Comparison of ENCODE assay signal across 1 cellular context in the genomic region with DNA sequence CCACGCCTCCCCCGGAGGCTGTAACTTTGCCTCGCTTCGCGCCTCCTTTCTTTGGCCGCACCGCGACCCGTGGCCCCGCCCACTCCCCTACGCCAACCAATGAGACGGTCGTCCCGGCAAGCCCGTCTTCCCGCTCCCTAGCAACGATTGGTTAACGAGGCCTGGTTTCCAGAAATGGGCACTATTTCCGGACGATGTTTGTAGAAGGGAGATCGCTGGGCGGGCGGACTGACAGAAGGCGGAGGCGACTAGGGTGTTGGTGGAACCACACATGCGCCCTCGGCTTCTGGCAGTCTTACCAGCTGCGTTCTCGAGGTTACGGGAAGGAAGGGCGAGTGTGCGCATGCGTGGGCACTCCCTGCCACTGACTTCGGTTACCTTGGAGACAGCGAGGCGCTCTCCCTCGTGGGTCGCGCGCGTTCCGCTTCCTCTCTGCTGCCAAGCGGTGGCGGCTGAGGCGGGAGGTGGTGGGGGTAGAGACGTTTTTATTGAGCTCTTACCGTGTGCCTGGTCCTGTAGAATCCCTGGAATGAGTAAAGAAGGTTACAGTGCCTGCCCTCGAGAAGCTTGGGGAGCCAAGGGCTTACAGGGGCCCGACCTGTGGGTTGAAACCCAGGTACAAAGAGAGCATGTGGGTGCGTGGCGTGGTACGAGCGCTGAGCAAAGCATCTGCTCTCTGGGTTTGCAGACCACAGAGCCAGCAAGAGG.
A peak's percentile ranks its signal among the peaks of the same experiment; 100 is the strongest.
TF ChIP-seq lines count a peak whose summit lies in the region.

No MANE protein-coding gene starts in this region.

TF ChIP-seq in A549, 52 proteins besides CTCF, POLR2A, EP300 and RAD21 (continued from another document):
- TF ChIP-seq, protein P1, sequence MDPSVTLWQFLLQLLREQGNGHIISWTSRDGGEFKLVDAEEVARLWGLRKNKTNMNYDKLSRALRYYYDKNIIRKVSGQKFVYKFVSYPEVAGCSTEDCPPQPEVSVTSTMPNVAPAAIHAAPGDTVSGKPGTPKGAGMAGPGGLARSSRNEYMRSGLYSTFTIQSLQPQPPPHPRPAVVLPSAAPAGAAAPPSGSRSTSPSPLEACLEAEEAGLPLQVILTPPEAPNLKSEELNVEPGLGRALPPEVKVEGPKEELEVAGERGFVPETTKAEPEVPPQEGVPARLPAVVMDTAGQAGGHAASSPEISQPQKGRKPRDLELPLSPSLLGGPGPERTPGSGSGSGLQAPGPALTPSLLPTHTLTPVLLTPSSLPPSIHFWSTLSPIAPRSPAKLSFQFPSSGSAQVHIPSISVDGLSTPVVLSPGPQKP (IDR thresholded peaks at IDR 0.05; ENCODE audit: low read depth, low read length) = peak; percentile 100
- no peak for TF ChIP-seq FOSL2 (IDR thresholded peaks at IDR 0.05)
- no peak for TF ChIP-seq FOSL2 (CRISPR knock-in tag; IDR thresholded peaks at IDR 0.05)
- TF ChIP-seq, protein P2, sequence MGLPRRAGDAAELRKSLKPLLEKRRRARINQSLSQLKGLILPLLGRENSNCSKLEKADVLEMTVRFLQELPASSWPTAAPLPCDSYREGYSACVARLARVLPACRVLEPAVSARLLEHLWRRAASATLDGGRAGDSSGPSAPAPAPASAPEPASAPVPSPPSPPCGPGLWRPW (IDR thresholded peaks at IDR 0.05) = no peak
- no peak for TF ChIP-seq CBX8 (IDR thresholded peaks at IDR 0.05)
- no peak for TF ChIP-seq FOXS1 (CRISPR knock-in tag; IDR thresholded peaks at IDR 0.05)
- no peak; the same call in 1 of the 3 replicates for TF ChIP-seq SMC3 (IDR thresholded peaks at IDR 0.05)
- 0 out of 2 replicates have a peak, but pooled peaks have one; percentile 0 for TF ChIP-seq REST (IDR thresholded peaks at IDR 0.05)
- TF ChIP-seq EHMT2 (IDR thresholded peaks at IDR 0.05; ENCODE audit: low read depth) = no peak
- no peak for TF ChIP-seq ZC3H11A (IDR thresholded peaks at IDR 0.05)
- TF ChIP-seq, protein P3, sequence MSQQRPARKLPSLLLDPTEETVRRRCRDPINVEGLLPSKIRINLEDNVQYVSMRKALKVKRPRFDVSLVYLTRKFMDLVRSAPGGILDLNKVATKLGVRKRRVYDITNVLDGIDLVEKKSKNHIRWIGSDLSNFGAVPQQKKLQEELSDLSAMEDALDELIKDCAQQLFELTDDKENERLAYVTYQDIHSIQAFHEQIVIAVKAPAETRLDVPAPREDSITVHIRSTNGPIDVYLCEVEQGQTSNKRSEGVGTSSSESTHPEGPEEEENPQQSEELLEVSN (IDR thresholded peaks at IDR 0.05; ENCODE audit: borderline replicate concordance, low read depth) = peak; percentile 85; the same call in 1 of the 2 replicates
- TF ChIP-seq, protein P4, sequence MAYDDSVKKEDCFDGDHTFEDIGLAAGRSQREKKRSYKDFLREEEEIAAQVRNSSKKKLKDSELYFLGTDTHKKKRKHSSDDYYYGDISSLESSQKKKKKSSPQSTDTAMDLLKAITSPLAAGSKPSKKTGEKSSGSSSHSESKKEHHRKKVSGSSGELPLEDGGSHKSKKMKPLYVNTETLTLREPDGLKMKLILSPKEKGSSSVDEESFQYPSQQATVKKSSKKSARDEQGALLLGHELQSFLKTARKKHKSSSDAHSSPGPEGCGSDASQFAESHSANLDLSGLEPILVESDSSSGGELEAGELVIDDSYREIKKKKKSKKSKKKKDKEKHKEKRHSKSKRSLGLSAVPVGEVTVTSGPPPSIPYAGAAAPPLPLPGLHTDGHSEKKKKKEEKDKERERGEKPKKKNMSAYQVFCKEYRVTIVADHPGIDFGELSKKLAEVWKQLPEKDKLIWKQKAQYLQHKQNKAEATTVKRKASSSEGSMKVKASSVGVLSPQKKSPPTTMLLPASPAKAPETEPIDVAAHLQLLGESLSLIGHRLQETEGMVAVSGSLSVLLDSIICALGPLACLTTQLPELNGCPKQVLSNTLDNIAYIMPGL (CRISPR knock-in tag; IDR thresholded peaks at IDR 0.05; ENCODE audit: borderline replicate concordance) = no peak
- no peak for TF ChIP-seq FOSB (CRISPR knock-in tag; IDR thresholded peaks at IDR 0.05)
- TF ChIP-seq TFCP2L1 (CRISPR knock-in tag; IDR thresholded peaks at IDR 0.05) = no peak
- TF ChIP-seq ZSCAN20 (CRISPR knock-in tag; IDR thresholded peaks at IDR 0.05) = no peak
- TF ChIP-seq HOXB13 (CRISPR knock-in tag; IDR thresholded peaks at IDR 0.05; ENCODE audit: low read depth) = no peak
- TF ChIP-seq, protein P5, sequence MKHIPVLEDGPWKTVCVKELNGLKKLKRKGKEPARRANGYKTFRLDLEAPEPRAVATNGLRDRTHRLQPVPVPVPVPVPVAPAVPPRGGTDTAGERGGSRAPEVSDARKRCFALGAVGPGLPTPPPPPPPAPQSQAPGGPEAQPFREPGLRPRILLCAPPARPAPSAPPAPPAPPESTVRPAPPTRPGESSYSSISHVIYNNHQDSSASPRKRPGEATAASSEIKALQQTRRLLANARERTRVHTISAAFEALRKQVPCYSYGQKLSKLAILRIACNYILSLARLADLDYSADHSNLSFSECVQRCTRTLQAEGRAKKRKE (CRISPR knock-in tag; IDR thresholded peaks at IDR 0.05; ENCODE audit: low read depth) = no peak
- TF ChIP-seq ZFP36 (IDR thresholded peaks at IDR 0.05; ENCODE audit: borderline replicate concordance, partially characterized antibody) = peak; percentile 100
- no peak for TF ChIP-seq HEYL (CRISPR knock-in tag; IDR thresholded peaks at IDR 0.05)
- TF ChIP-seq EHF (CRISPR knock-in tag; IDR thresholded peaks at IDR 0.05) = 0 out of 2 replicates have a peak, but pooled peaks have one; percentile 36
- TF ChIP-seq NFE2L2 (conservative IDR thresholded peaks at IDR 0.05; ENCODE audit: low read length) = no peak
- TF ChIP-seq PHF8 (IDR thresholded peaks at IDR 0.05; ENCODE audit: borderline replicate concordance, low read depth) = no peak
- peak; percentile 91 for TF ChIP-seq MYC (IDR thresholded peaks at IDR 0.05; ENCODE audit: borderline replicate concordance, low read length)
- no peak for TF ChIP-seq NR3C1 (IDR thresholded peaks at IDR 0.05)
- TF ChIP-seq KDM5A (IDR thresholded peaks at IDR 0.05) = no peak
- 0 out of 2 replicates have a peak, but pooled peaks have one; percentile 11 for TF ChIP-seq HOXA7 (CRISPR knock-in tag; IDR thresholded peaks at IDR 0.05)
- TF ChIP-seq RARB (CRISPR knock-in tag; IDR thresholded peaks at IDR 0.05) = peak; percentile 51; the same call in 1 of the 2 replicates
- no peak for TF ChIP-seq CEBPB (IDR thresholded peaks at IDR 0.05)
- TF ChIP-seq MAZ (IDR thresholded peaks at IDR 0.05; ENCODE audit: borderline replicate concordance, low read depth, low read length) = no peak
- TF ChIP-seq RNF2 (IDR thresholded peaks at IDR 0.05; ENCODE audit: borderline replicate concordance, low read depth) = no peak
